Comparison of ENCODE assay signal across 15 cellular contexts in genomic region chr1:41022424-41022823, GRCh38. TPM values are rescaled to one million over a fixed set of nuclear protein-coding genes. Genes with fewer than 3 reads are reported as not detected.
DNase-seq lines count a peak whose midpoint lies in the region; ATAC-seq, FAIRE-seq and TF ChIP-seq lines count a peak whose summit lies in the region.
"Had no signal": no experiment of that assay in that cellular context is flagged by ENCODE, and none has a peak within 500 bp of the region (broad histone marks: within the 10 kb centered on the region; RNA-seq: fewer than 3 reads in every experiment).

No MANE protein-coding gene starts in this region.

- in situ Hi-C loops in HepG2 (cut with HindIII; ENCODE audit: extremely low pct_ligation_motif_present, low pct_unique_long_range_greater_than_20kb) = no loop called here
- in situ Hi-C loops in G401 (cut with HindIII; ENCODE audit: low sequenced_read_pairs) = no loop called here

- H3K4me2 ChIP-seq in HepG2 (ENCODE audit: low read depth, low read length) = no peak overlapping the region
- H3K4me2 ChIP-seq in astrocyte (ENCODE audit: low read length) = no peak overlapping the region

- FAIRE-seq in HepG2 (lab: Jason Lieb, UNC) (no peak), GM12892 (lab: Jason Lieb, UNC) (no peak), astrocyte (lab: Jason Lieb, UNC) (no peak)

- no peak overlapping the region for H3K27ac ChIP-seq in HepG2 (ENCODE audit: extremely low read length, insufficient read depth, low read length)
- no peak overlapping the region for H3K27ac ChIP-seq in right lobe of liver
- H3K27ac ChIP-seq in astrocyte (ENCODE audit: low read depth, low read length) = no peak overlapping the region
- H3K27ac ChIP-seq: SJCRH30 had no signal

- peak overlapping the region; percentile 12 for H3K27ac Mint-ChIP-seq in astrocyte (ENCODE audit: unreplicated experiment)

- H3K36me3 Mint-ChIP-seq in astrocyte (ENCODE audit: low read depth, unreplicated experiment) = peaks cover 11% of the 10 kb centered on the region

- H2AFZ ChIP-seq in HepG2 (ENCODE audit: low read length) (no peak overlapping the region), astrocyte (ENCODE audit: low read depth, low read length) (no peak overlapping the region)

- H3K4me1 ChIP-seq in HepG2 (ENCODE audit: insufficient read depth, low read length) = peaks cover 15% of the 10 kb centered on the region
- no peaks in the 10 kb centered on the region for H3K4me1 ChIP-seq in right lobe of liver
- H3K4me1 ChIP-seq in astrocyte (ENCODE audit: insufficient read depth, low read length) = no peaks in the 10 kb centered on the region
- H3K4me1 ChIP-seq: SJCRH30 had no signal

- no peak for TF ChIP-seq RAD21 in HepG2 (CRISPR knock-in tag; IDR thresholded peaks at IDR 0.05)

- H3K4me3 Mint-ChIP-seq in astrocyte (ENCODE audit: unreplicated experiment) = no peak overlapping the region

- H3K79me2 ChIP-seq in HepG2 (ENCODE audit: insufficient read depth, low read length) (no peaks in the 10 kb centered on the region), astrocyte (ENCODE audit: insufficient read depth, low read length) (no peaks in the 10 kb centered on the region)

- H3K9ac ChIP-seq in HepG2 (ENCODE audit: insufficient read depth, low read depth, low read length) (no peak overlapping the region), astrocyte (ENCODE audit: low read length) (no peak overlapping the region)

- no peak for DNase-seq in HepG2 (ENCODE audit: low spot score)
- DNase-seq in right lobe of liver = no peak
- no peak for DNase-seq in GM12892 (ENCODE audit: insufficient read length)
- no peak for DNase-seq in astrocyte (ENCODE audit: low read depth)
- no peak for DNase-seq in G401 (ENCODE audit: low spot score)
- DNase-seq in SIG-M5 (lab: John Stamatoyannopoulos, UW) = no peak
- no peak for DNase-seq in NCI-H2107 (lab: John Stamatoyannopoulos, UW)
- DNase-seq: Kasumi-1, MM.1S, NCI-H1694 treated with DMSO at 0.1 percent for 48 hours, NCI-H526 treated with DMSO at 0.1 percent for 48 hours had no signal

- no peaks in the 10 kb centered on the region for H3K9me3 Mint-ChIP-seq in astrocyte (ENCODE audit: unreplicated experiment)

- POLR2A ChIA-PET in HepG2 (lab: Yijun Ruan, JAX) = interaction anchor here (1.3 kb wide), 2 partner anchors 9 to 43 kb away, joined by 3 to 5 read pairs; partner anchors contain the start of gene CTPS1

- TF ChIP-seq POLR2A in HepG2 (IDR thresholded peaks at IDR 0.05; ENCODE audit: insufficient read depth in 1 of 2, low read depth in 2 of 2, low read length in 2 of 2) (no peak), right lobe of liver (IDR thresholded peaks at IDR 0.05) (no peak), GM12892 (IDR thresholded peaks at IDR 0.05; ENCODE audit: low read depth, low read length) (peak; percentile 9; the same call in 1 of the 2 replicates)

- peaks cover 5% of the 10 kb centered on the region for H3K4me1 Mint-ChIP-seq in astrocyte (ENCODE audit: low read depth, unreplicated experiment)

- no peak overlapping the region for H3K4me3 ChIP-seq in HepG2 (replicated peaks in 1 of 3; ENCODE audit: insufficient read depth in 1 of 3, low read depth in 2 of 3, low read length in 3 of 3)
- H3K4me3 ChIP-seq in right lobe of liver = no peak overlapping the region
- H3K4me3 ChIP-seq in astrocyte (ENCODE audit: insufficient read depth, low read depth, low read length) = no peak overlapping the region
- H3K4me3 ChIP-seq: SJCRH30 had no signal

- no peak for ATAC-seq in HepG2
- no peak for ATAC-seq in right lobe of liver

- intact Hi-C loops in HepG2 (cut with micrococcal nuclease; ENCODE audit: unreplicated experiment) (no loop called here), right lobe of liver (cut with DNase I) (loop anchor here in 1 of 2 donors (10.0 kb wide), 1 partner anchor 212 kb away; no protein-coding TSS in a partner anchor)

- 91% methylated on average over 10 of the region's 10 CpGs for WGBS in HepG2 (ENCODE audit: low lambda C conversion rate)
- WGBS in right lobe of liver (ENCODE audit: insufficient coverage, low coverage, low lambda C conversion rate, missing lambda C conversion rate) = no CpG with 5 or more reads among the region's 10 CpGs

- no peaks in the 10 kb centered on the region for H3K27me3 ChIP-seq in HepG2 (ENCODE audit: control insufficient read depth in 1 of 2, insufficient read depth in 2 of 2, low read length in 2 of 2)
- H3K27me3 ChIP-seq in right lobe of liver = no peaks in the 10 kb centered on the region
- H3K27me3 ChIP-seq in astrocyte (ENCODE audit: insufficient read depth, low read length) = no peaks in the 10 kb centered on the region
- H3K27me3 ChIP-seq: BE2C, SJCRH30 had no signal

- no peaks in the 10 kb centered on the region for H3K9me3 ChIP-seq in HepG2 (ENCODE audit: low read length)
- H3K9me3 ChIP-seq in right lobe of liver = no peaks in the 10 kb centered on the region
- H3K9me3 ChIP-seq in astrocyte (ENCODE audit: insufficient read depth, low read depth, low read length) = no peaks in the 10 kb centered on the region
- H3K9me3 ChIP-seq: BE2C, SJCRH30 had no signal

- TF ChIP-seq EP300 in HepG2 (IDR thresholded peaks at IDR 0.05; ENCODE audit: low read depth in 2 of 2, low read length in 2 of 2) (no peak), HepG2 (CRISPR knock-in tag; IDR thresholded peaks at IDR 0.05; ENCODE audit: borderline replicate concordance) (no peak)

- H3K36me3 ChIP-seq in HepG2 (replicated peaks in 1 of 2; ENCODE audit: control insufficient read depth in 1 of 2, insufficient read depth in 2 of 2, low read length in 2 of 2) = peaks cover 0 to 14% of the 10 kb centered on the region in 2 experiments; a peak in 4 of 5 replicates
- H3K36me3 ChIP-seq in right lobe of liver = peaks cover 0 to 10% (median 0%) of the 10 kb centered on the region in 4 donors
- H3K36me3 ChIP-seq in astrocyte (ENCODE audit: insufficient read depth, low read length) = no peaks in the 10 kb centered on the region
- H3K36me3 ChIP-seq: BE2C had no signal

- BruUV-seq in HepG2 (replicated peaks; lab: Mats Ljungman, UMichigan) = no TSS peak

- CTCF ChIA-PET in HepG2 (lab: Yijun Ruan, JAX; ENCODE audit: low intra/inter-chr PET ratio, low total read pairs) = interaction anchor here (1.1 kb wide), 1 partner anchor 100 kb away, joined by 3 read pairs; no protein-coding TSS in a partner anchor

- TF ChIP-seq CTCF in HepG2 (CRISPR knock-in tag; IDR thresholded peaks at IDR 0.05) = no peak
- TF ChIP-seq CTCF in right lobe of liver (IDR thresholded peaks at IDR 0.05) = no peak
- TF ChIP-seq CTCF in astrocyte (IDR thresholded peaks at IDR 0.05; ENCODE audit: insufficient read depth, low read depth, low read length) = no peak

- no peaks in the 10 kb centered on the region for H3K27me3 Mint-ChIP-seq in astrocyte (ENCODE audit: low read depth, unreplicated experiment)
- H3K27me3 Mint-ChIP-seq: IgD-negative memory B cell had no signal

- H4K20me1 ChIP-seq in HepG2 (ENCODE audit: insufficient read depth, low read length) = no peaks in the 10 kb centered on the region; the same call in 1 of the 2 replicates
- H4K20me1 ChIP-seq in astrocyte (ENCODE audit: insufficient read depth, low read length) = peaks cover 11% of the 10 kb centered on the region

RNA-seq across cellular contexts. Expression of gene SLFNL1, which starts 0.9 kb away (rescaled TPM):
- total RNA-seq in HepG2 (2016; rRNA removed; fragmentation: Illumina TruSeq; extraction: Trizol) (0.07 TPM in 1 of 2 replicates, not detected in the other), right lobe of liver (under 1 TPM in 3 of 6 experiments, not detected in 3; 0.06 to 0.27 (median 0.14) TPM), astrocyte (0.14 and 0.18 TPM in 2 replicates)
- not detected in 2 replicates for total RNA-seq in HepG2 (2016; cell fraction: cytosol; rRNA removed; fragmentation: Illumina TruSeq; extraction: Trizol; ENCODE audit: low read depth)
- total RNA-seq in HepG2 (2016; cell fraction: insoluble cytoplasmic fraction; rRNA removed; fragmentation: Illumina TruSeq; extraction: Trizol) = 0.19 TPM in 1 of 2 replicates, not detected in the other
- 0.09 TPM in 1 of 2 replicates, not detected in the other for total RNA-seq in HepG2 (2016; cell fraction: membrane; rRNA removed; fragmentation: Illumina TruSeq; extraction: Trizol)
- 0.31 and 0.50 TPM in 2 replicates for total RNA-seq in HepG2 (2016; cell fraction: nucleus; rRNA removed; fragmentation: Illumina TruSeq; extraction: Trizol)
- 0.18 and 0.20 TPM in 2 replicates for polyA plus RNA-seq in HepG2 (2011; rRNA removed)
- polyA plus RNA-seq in HepG2 (2011; cell fraction: cytosol; rRNA removed) = 0.05 and 0.08 TPM in 2 replicates
- polyA plus RNA-seq in HepG2 (2011; cell fraction: nucleus; rRNA removed) = 1.2 and 1.7 TPM in 2 replicates
- polyA plus RNA-seq in HepG2 (2012) = 0.44 and 0.65 TPM in 2 replicates
- not detected in 2 replicates for polyA plus RNA-seq in HepG2 (2016; cell fraction: cytosol; fragmentation: Illumina TruSeq; extraction: Trizol; ENCODE audit: low read depth)
- not detected in 2 replicates for polyA plus RNA-seq in HepG2 (2016; cell fraction: insoluble cytoplasmic fraction; fragmentation: Illumina TruSeq; extraction: Trizol; ENCODE audit: low read depth)
- not detected in 2 replicates for polyA plus RNA-seq in HepG2 (2016; cell fraction: membrane; fragmentation: Illumina TruSeq; extraction: Trizol; ENCODE audit: low read depth)
- 0.60 and 0.71 TPM in 2 replicates for polyA plus RNA-seq in HepG2 (2016; cell fraction: nucleus; fragmentation: Illumina TruSeq; extraction: Trizol; ENCODE audit: insufficient read depth, low read depth)
- polyA minus RNA-seq in HepG2 (2011; rRNA and poly(A)+ RNA removed; ENCODE audit: low replicate concordance) = 0.37 and 1.3 TPM in 2 replicates
- polyA minus RNA-seq in HepG2 (2011; cell fraction: cytosol; rRNA and poly(A)+ RNA removed) = not detected in 2 replicates
- polyA minus RNA-seq in HepG2 (2011; cell fraction: nucleus; rRNA and poly(A)+ RNA removed) = 2.1 and 2.4 TPM in 2 replicates
- polyA plus RNA-seq in GM12892 (2012; ENCODE audit: missing spikeins) = 0.87 TPM
- total RNA-seq in G401 (2014; rRNA removed; shearing (Covaris generic)) = 0.03 and 0.12 TPM in 2 replicates
- total RNA-seq: H7 had no signal

RNA-seq across cellular contexts. Expression of gene CTPS1, which starts 42.9 kb away (rescaled TPM):
- total RNA-seq in HepG2 (2016; rRNA removed; fragmentation: Illumina TruSeq; extraction: Trizol) (42.8 and 63.1 TPM in 2 replicates), right lobe of liver (10 to 100 TPM; 13.1 to 48.0 (median 42.2) TPM), astrocyte (80.4 and 91.4 TPM in 2 replicates)
- total RNA-seq in HepG2 (2016; cell fraction: cytosol; rRNA removed; fragmentation: Illumina TruSeq; extraction: Trizol; ENCODE audit: low read depth) = 8.1 and 8.4 TPM in 2 replicates
- 40.9 and 54.3 TPM in 2 replicates for total RNA-seq in HepG2 (2016; cell fraction: insoluble cytoplasmic fraction; rRNA removed; fragmentation: Illumina TruSeq; extraction: Trizol)
- 18.5 and 19.2 TPM in 2 replicates for total RNA-seq in HepG2 (2016; cell fraction: membrane; rRNA removed; fragmentation: Illumina TruSeq; extraction: Trizol)
- 56.4 and 60.8 TPM in 2 replicates for total RNA-seq in HepG2 (2016; cell fraction: nucleus; rRNA removed; fragmentation: Illumina TruSeq; extraction: Trizol)
- 9.6 and 10.1 TPM in 2 replicates for polyA plus RNA-seq in HepG2 (2011; rRNA removed)
- polyA plus RNA-seq in HepG2 (2011; cell fraction: cytosol; rRNA removed) = 6.4 and 7.9 TPM in 2 replicates
- 42.7 and 43.4 TPM in 2 replicates for polyA plus RNA-seq in HepG2 (2011; cell fraction: nucleus; rRNA removed)
- 19.4 and 21.9 TPM in 2 replicates for polyA plus RNA-seq in HepG2 (2012)
- polyA plus RNA-seq in HepG2 (2016; cell fraction: cytosol; fragmentation: Illumina TruSeq; extraction: Trizol; ENCODE audit: low read depth) = 4.7 and 5.0 TPM in 2 replicates
- polyA plus RNA-seq in HepG2 (2016; cell fraction: insoluble cytoplasmic fraction; fragmentation: Illumina TruSeq; extraction: Trizol; ENCODE audit: low read depth) = 61.3 and 68.4 TPM in 2 replicates
- polyA plus RNA-seq in HepG2 (2016; cell fraction: membrane; fragmentation: Illumina TruSeq; extraction: Trizol; ENCODE audit: low read depth) = 9.5 and 10.5 TPM in 2 replicates
- polyA plus RNA-seq in HepG2 (2016; cell fraction: nucleus; fragmentation: Illumina TruSeq; extraction: Trizol; ENCODE audit: insufficient read depth, low read depth) = 105 and 109 TPM in 2 replicates
- polyA minus RNA-seq in HepG2 (2011; rRNA and poly(A)+ RNA removed; ENCODE audit: low replicate concordance) = 23.3 and 120 TPM in 2 replicates
- polyA minus RNA-seq in HepG2 (2011; cell fraction: cytosol; rRNA and poly(A)+ RNA removed) = 7.5 and 8.1 TPM in 2 replicates
- 51.4 and 55.3 TPM in 2 replicates for polyA minus RNA-seq in HepG2 (2011; cell fraction: nucleus; rRNA and poly(A)+ RNA removed)
- polyA plus RNA-seq in GM12892 (2012; ENCODE audit: missing spikeins) = 44.6 TPM
- total RNA-seq in G401 (2014; rRNA removed; shearing (Covaris generic)) = 68.9 and 81.5 TPM in 2 replicates
